In the genomic region with DNA sequence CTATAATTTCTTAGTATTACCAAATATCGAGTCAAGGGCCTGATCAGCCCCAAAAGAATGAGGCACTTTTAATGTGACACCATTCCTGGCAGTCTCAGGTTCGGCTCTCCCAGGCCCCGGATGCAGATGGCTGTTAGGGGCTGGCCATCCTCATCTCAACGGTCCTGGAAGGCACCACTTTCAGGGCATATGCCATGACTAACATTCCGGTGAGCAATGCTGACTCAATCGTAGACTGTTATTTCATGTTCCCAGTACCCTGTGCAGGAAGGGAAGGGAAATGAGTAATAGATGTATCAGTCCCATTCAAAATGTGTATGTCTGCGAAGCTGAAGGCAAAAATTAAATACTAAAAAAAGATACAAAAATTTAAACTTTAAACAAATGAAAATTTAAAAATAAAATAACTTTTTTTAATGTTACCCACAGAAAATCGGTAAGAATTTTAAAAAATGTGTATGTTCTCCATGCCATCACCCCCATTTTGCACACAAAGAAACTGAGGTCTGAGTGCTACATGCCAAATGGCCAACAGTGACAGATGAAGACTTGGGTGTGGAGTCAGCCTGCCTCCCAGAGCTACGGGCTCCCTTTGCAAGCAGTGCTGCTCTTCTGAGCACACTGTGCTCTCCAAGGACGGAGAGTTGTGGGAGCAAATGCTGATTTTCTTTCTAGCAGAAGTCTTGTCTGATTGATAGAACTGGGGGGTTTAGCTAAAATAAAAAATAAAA, we compare ENCODE assay signal across 7 cellular contexts.
DNase-seq lines count a peak whose midpoint lies in the region; ATAC-seq lines count a peak whose summit lies in the region.

No MANE protein-coding gene starts in this region.

- intact Hi-C loops in posterior vena cava (cut with DNase I) = loop anchor here (5.0 to 10.0 kb wide), 2 partner anchors 212 to 214 kb away; no protein-coding TSS in a partner anchor

- peak; percentile 64 for ATAC-seq in GM19025 (IDR thresholded peaks at IDR 0.05; ENCODE audit: low read depth, unreplicated experiment)

- DNase-seq in MV-4-11 (lab: John Stamatoyannopoulos, UW) = peak; percentile 91
- DNase-seq in astrocyte of the hippocampus (ENCODE audit: low read depth, low spot score) = peak; percentile 91
- peak; percentile 88 for DNase-seq in posterior vena cava (ENCODE audit: low spot score)
- no peak for DNase-seq in SHP77 (lab: John Stamatoyannopoulos, UW)
- DNase-seq in NCI-H1048 (lab: John Stamatoyannopoulos, UW) = no peak
- no peak for DNase-seq in NCI-H1436 treated with DMSO at 0.1 percent for 48 hours (lab: John Stamatoyannopoulos, UW)

Comparison
In these comparisons a context has a peak if more than half of its experiments do, and no peak if none do; other contexts are left out.
1. DNase-seq: peak in MV-4-11 (single experiment), astrocyte of the hippocampus (single experiment) and posterior vena cava (single experiment); none in SHP77 (0 of 2), NCI-H1048 (single experiment) and NCI-H1436 treated with DMSO at 0.1 percent for 48 hours (single experiment).